In genomic region chr5:74493426-74493825, GRCh38 we compare ENCODE assay signal across 25 cellular contexts.
A peak's percentile ranks its signal among the peaks of the same experiment; 100 is the strongest.
DNase-seq lines count a peak whose midpoint lies in the region; ATAC-seq, FAIRE-seq and TF ChIP-seq lines count a peak whose summit lies in the region.
"Had no signal": no experiment of that assay in that cellular context is flagged by ENCODE, and none has a peak within 500 bp of the region (broad histone marks: within the 10 kb centered on the region; RNA-seq: fewer than 3 reads in every experiment).

No MANE protein-coding gene starts in this region.

- no peak overlapping the region for H4K8ac ChIP-seq in mesenchymal stem cell (ENCODE audit: low read length)

- H2BK12ac ChIP-seq in mesenchymal stem cell (ENCODE audit: low read length in 2 of 2) = no peak overlapping the region

- no peaks in the 10 kb centered on the region for H3K79me1 ChIP-seq in mesenchymal stem cell (replicated peaks; ENCODE audit: low read length, poor library complexity, severe bottlenecking)

- H3K9ac ChIP-seq in mesenchymal stem cell (ENCODE audit: low read length) = no peak overlapping the region

- H3K27ac ChIP-seq in mesenchymal stem cell (ENCODE audit: low read length, poor library complexity, severe bottlenecking) (peak overlapping the region; percentile 73), upper lobe of left lung (no peak overlapping the region)
- H3K27ac ChIP-seq: PC-9, RWPE1, SK-N-MC had no signal

- DNase-seq in AG10803 (ENCODE audit: low read depth) = peak; percentile 31
- peak; percentile 27 for DNase-seq in M059J (ENCODE audit: low read depth)
- DNase-seq in bronchial epithelial cell (ENCODE audit: low read depth) = no peak
- DNase-seq in mesenchymal stem cell = no peak
- DNase-seq in upper lobe of left lung = no peak
- DNase-seq in NCI-H526 (lab: John Stamatoyannopoulos, UW) = no peak
- no peak for DNase-seq in GF-D8 (lab: John Stamatoyannopoulos, UW)
- DNase-seq in WTC11 (ENCODE audit: low spot score) = no peak
- DNase-seq: Kasumi-1, MM.1S, NCI-H1092, NCI-H1436, NCI-H187 treated with DMSO at 0.1 percent for 48 hours, NCI-H2107, NCI-H748 treated with DMSO at 0.1 percent for 48 hours, PC-9, SHP77 treated with DMSO at 0.1 percent for 48 hours had no signal

- CTCF ChIA-PET in WTC11 (lab: Charles Lee) = no interaction called here

- TF ChIP-seq EP300 in upper lobe of left lung (IDR thresholded peaks at IDR 0.05) = no peak

- H3K27me3 ChIP-seq in bronchial epithelial cell (ENCODE audit: control insufficient read depth, insufficient read depth, low read length) (no peaks in the 10 kb centered on the region), mesenchymal stem cell (ENCODE audit: control insufficient read depth in 1 of 2, insufficient read depth in 1 of 2, low read length in 2 of 2) (no peaks in the 10 kb centered on the region), upper lobe of left lung (no peaks in the 10 kb centered on the region)

- no peak overlapping the region for H3K4me3 Mint-ChIP-seq in WTC11
- H3K4me3 Mint-ChIP-seq: B cell, CD14-positive monocyte had no signal

- no peak overlapping the region for H3K18ac ChIP-seq in mesenchymal stem cell (ENCODE audit: low read depth in 1 of 2, low read length in 2 of 2)

- H2AK5ac ChIP-seq in mesenchymal stem cell (ENCODE audit: low read length, severe bottlenecking) = peak overlapping the region; percentile 57

- no peak overlapping the region for H3K27ac Mint-ChIP-seq in WTC11
- H3K27ac Mint-ChIP-seq: B cell had no signal

- no peaks in the 10 kb centered on the region for H3K36me3 Mint-ChIP-seq in WTC11

- H3K36me3 ChIP-seq in bronchial epithelial cell (ENCODE audit: control insufficient read depth, insufficient read depth, low read length) (no peaks in the 10 kb centered on the region), mesenchymal stem cell (ENCODE audit: control insufficient read depth in 1 of 2, insufficient read depth in 2 of 2, low read depth in 1 of 2, low read length in 2 of 2) (no peaks in the 10 kb centered on the region), upper lobe of left lung (no peaks in the 10 kb centered on the region)

- TF ChIP-seq CTCF in AG10803 (conservative IDR thresholded peaks at IDR 0.05; ENCODE audit: low read length) (no peak), bronchial epithelial cell (IDR thresholded peaks at IDR 0.05; ENCODE audit: insufficient read depth, low read length, severe bottlenecking) (no peak), upper lobe of left lung (IDR thresholded peaks at IDR 0.05) (no peak), WTC11 (IDR thresholded peaks at IDR 0.05) (no peak)

- no peak overlapping the region for H2BK120ac ChIP-seq in mesenchymal stem cell (ENCODE audit: low read depth, low read length)

- ATAC-seq in upper lobe of left lung (ENCODE audit: low FRiP score in 2 of 2) = no peak
- ATAC-seq in WTC11 = no peak

- no peak for TF ChIP-seq POLR2A in upper lobe of left lung (IDR thresholded peaks at IDR 0.05)

- H3K27me3 Mint-ChIP-seq in WTC11 (ENCODE audit: low read depth) = no peaks in the 10 kb centered on the region

- H3K4ac ChIP-seq in mesenchymal stem cell (ENCODE audit: low read depth in 1 of 2, low read length in 2 of 2) = no peak overlapping the region

- no peak overlapping the region for H2BK15ac ChIP-seq in mesenchymal stem cell (ENCODE audit: low read depth, poor library complexity, severe bottlenecking)

- FAIRE-seq in bronchial epithelial cell (lab: Jason Lieb, UNC) = peak; percentile 40
- FAIRE-seq: A204.1, GM12892, GM18507, H54 had no signal

- no peak overlapping the region for H2BK5ac ChIP-seq in mesenchymal stem cell (ENCODE audit: low read depth, low read length, poor library complexity, severe bottlenecking)

- peaks cover 11% of the 10 kb centered on the region for H3K9me3 Mint-ChIP-seq in WTC11

- H2AFZ ChIP-seq in mesenchymal stem cell (ENCODE audit: low read depth, low read length) = no peak overlapping the region
- H2AFZ ChIP-seq: PC-9 had no signal

- H3K14ac ChIP-seq in mesenchymal stem cell (ENCODE audit: low read length in 2 of 2) = no peak overlapping the region

- H3K4me1 Mint-ChIP-seq in WTC11 = peaks cover 16% of the 10 kb centered on the region

- POLR2A ChIA-PET in WTC11 (lab: Charles Lee) = no interaction called here

- H3K23ac ChIP-seq in mesenchymal stem cell (ENCODE audit: low read length in 2 of 2) = no peak overlapping the region

- H4K91ac ChIP-seq in mesenchymal stem cell (ENCODE audit: low read length) = no peak overlapping the region

- no peak overlapping the region for H3K4me2 ChIP-seq in mesenchymal stem cell (ENCODE audit: low read length, poor library complexity, severe bottlenecking)
- H3K4me2 ChIP-seq: PC-9 had no signal

- H3K4me3 ChIP-seq in AG10803 (ENCODE audit: low read length) (no peak overlapping the region), bronchial epithelial cell (ENCODE audit: low read depth, low read length) (no peak overlapping the region), mesenchymal stem cell (ENCODE audit: insufficient read depth in 1 of 2, low read depth in 1 of 2, low read length in 2 of 2) (no peak overlapping the region), upper lobe of left lung (no peak overlapping the region)
- H3K4me3 ChIP-seq: PC-9, SK-N-MC had no signal

- H3K4me1 ChIP-seq in mesenchymal stem cell (ENCODE audit: control insufficient read depth, insufficient read depth, low read depth, low read length) (peaks cover 2% of the 10 kb centered on the region), upper lobe of left lung (no peaks in the 10 kb centered on the region)

- no peaks in the 10 kb centered on the region for H3K9me3 ChIP-seq in mesenchymal stem cell (ENCODE audit: control insufficient read depth, low read length)
- H3K9me3 ChIP-seq in upper lobe of left lung = no peaks in the 10 kb centered on the region

TF ChIP-seq in WTC11, 78 proteins besides CTCF, POLR2A, EP300 and RAD21 (continues in another document):
- TF ChIP-seq, protein P1, sequence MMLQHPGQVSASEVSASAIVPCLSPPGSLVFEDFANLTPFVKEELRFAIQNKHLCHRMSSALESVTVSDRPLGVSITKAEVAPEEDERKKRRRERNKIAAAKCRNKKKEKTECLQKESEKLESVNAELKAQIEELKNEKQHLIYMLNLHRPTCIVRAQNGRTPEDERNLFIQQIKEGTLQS (CRISPR knock-in tag; conservative IDR thresholded peaks at IDR 0.05) = no peak
- TF ChIP-seq FOXK1 (CRISPR knock-in tag; IDR thresholded peaks at IDR 0.05) (no peak), JAZF1 (CRISPR knock-in tag; IDR thresholded peaks at IDR 0.05) (no peak), ELF4 (CRISPR knock-in tag; IDR thresholded peaks at IDR 0.05; ENCODE audit: low read depth) (no peak), TEAD4 (CRISPR knock-in tag; IDR thresholded peaks at IDR 0.05) (no peak), GRHL2 (CRISPR knock-in tag; IDR thresholded peaks at IDR 0.05; ENCODE audit: insufficient replicate concordance, severe bottlenecking) (no peak), PRDM15 (CRISPR knock-in tag; IDR thresholded peaks at IDR 0.05) (no peak), ATF2 (CRISPR knock-in tag; IDR thresholded peaks at IDR 0.05; ENCODE audit: borderline replicate concordance, low read depth) (no peak), SP1 (CRISPR knock-in tag; conservative IDR thresholded peaks at IDR 0.05) (no peak), TEAD1 (CRISPR knock-in tag; IDR thresholded peaks at IDR 0.05) (no peak), CREB1 (CRISPR knock-in tag; IDR thresholded peaks at IDR 0.05) (no peak), SOX15 (CRISPR knock-in tag; IDR thresholded peaks at IDR 0.05) (no peak), OVOL2 (CRISPR knock-in tag; IDR thresholded peaks at IDR 0.05; ENCODE audit: borderline replicate concordance) (no peak)
- TF ChIP-seq, protein P2, sequence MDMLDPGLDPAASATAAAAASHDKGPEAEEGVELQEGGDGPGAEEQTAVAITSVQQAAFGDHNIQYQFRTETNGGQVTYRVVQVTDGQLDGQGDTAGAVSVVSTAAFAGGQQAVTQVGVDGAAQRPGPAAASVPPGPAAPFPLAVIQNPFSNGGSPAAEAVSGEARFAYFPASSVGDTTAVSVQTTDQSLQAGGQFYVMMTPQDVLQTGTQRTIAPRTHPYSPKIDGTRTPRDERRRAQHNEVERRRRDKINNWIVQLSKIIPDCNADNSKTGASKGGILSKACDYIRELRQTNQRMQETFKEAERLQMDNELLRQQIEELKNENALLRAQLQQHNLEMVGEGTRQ (CRISPR knock-in tag; IDR thresholded peaks at IDR 0.05) = no peak

Comparison
In these comparisons a context has a peak if more than half of its experiments do, and no peak if none do; other contexts are left out.
1. DNase-seq: peak in AG10803 (single experiment) and M059J (single experiment); none in bronchial epithelial cell (single experiment), mesenchymal stem cell (single experiment), upper lobe of left lung (0 of 2), NCI-H526 (0 of 2), GF-D8 (single experiment) and WTC11 (single experiment).